17 cellular contexts compared by ENCODE assay signal in genomic region chr6:43971776-43972126, GRCh38.
DNase-seq lines count a peak whose midpoint lies in the region; ATAC-seq and TF ChIP-seq lines count a peak whose summit lies in the region.
"Had no signal": no experiment of that assay in that cellular context is flagged by ENCODE, and none has a peak within 500 bp of the region (broad histone marks: within the 10 kb centered on the region; RNA-seq: fewer than 3 reads in every experiment).

No MANE protein-coding gene starts in this region.

- no peak overlapping the region for H3K9ac ChIP-seq in neural progenitor cell

- peaks cover 2% of the 10 kb centered on the region for H3K27me3 Mint-ChIP-seq in chondrocyte (ENCODE audit: low read depth)
- peaks cover 15% of the 10 kb centered on the region for H3K27me3 Mint-ChIP-seq in neural progenitor cell (ENCODE audit: insufficient read depth, low read depth)
- H3K27me3 Mint-ChIP-seq in activated T-cell treated with anti-CD3 and anti-CD28 coated beads, Interleukin-2, amount 50 U/mL, for 4 hours (ENCODE audit: low read depth): peaks cover 5% of the 10 kb centered on the region

- H3K9me3 ChIP-seq in left ventricle myocardium inferior (replicated peaks) (peaks cover 10% of the 10 kb centered on the region), neural progenitor cell (ENCODE audit: low read depth) (no peaks in the 10 kb centered on the region), vagina (no peaks in the 10 kb centered on the region)
- H3K9me3 ChIP-seq: Peyer's patch, testis had no signal

- H3K4me1 ChIP-seq in left ventricle myocardium inferior (peaks cover 36% of the 10 kb centered on the region), neural progenitor cell (peaks cover 8% of the 10 kb centered on the region), vagina (peaks cover 28% of the 10 kb centered on the region)

- no peak for TF ChIP-seq POLR2A in vagina (IDR thresholded peaks at IDR 0.05)

- H4K20me1 ChIP-seq in neural progenitor cell (ENCODE audit: low read depth): no peaks in the 10 kb centered on the region

- intact Hi-C loops in left ventricle myocardium inferior (cut with micrococcal nuclease): no loop called here
- intact Hi-C loops in Right ventricle myocardium superior (cut with DNase I): no loop called here
- intact Hi-C loops in vagina (cut with DNase I): no loop called here

- H3K4me1 Mint-ChIP-seq in chondrocyte (ENCODE audit: low read depth) (peaks cover 43% of the 10 kb centered on the region), neural progenitor cell (peaks cover 49% of the 10 kb centered on the region)
- H3K4me1 Mint-ChIP-seq in activated T-cell treated with anti-CD3 and anti-CD28 coated beads, Interleukin-2, amount 50 U/mL, for 4 hours (ENCODE audit: low read depth): no peaks in the 10 kb centered on the region
- H3K4me1 Mint-ChIP-seq: activated B cell treated with CpG ODN at 0.5 μM for 24 hours had no signal

- no peak overlapping the region for H2AFZ ChIP-seq in neural progenitor cell (replicated peaks)

- no peaks in the 10 kb centered on the region for H3K79me2 ChIP-seq in neural progenitor cell (ENCODE audit: low read depth)

- H3F3A ChIP-seq in neural progenitor cell (ENCODE audit: low read depth): no peaks in the 10 kb centered on the region

- H3K36me3 ChIP-seq in left ventricle myocardium inferior: no peaks in the 10 kb centered on the region
- no peaks in the 10 kb centered on the region for H3K36me3 ChIP-seq in neural progenitor cell
- H3K36me3 ChIP-seq in vagina: no peaks in the 10 kb centered on the region
- H3K36me3 ChIP-seq: cardiac muscle cell, Peyer's patch had no signal

- no peak for TF ChIP-seq CTCF in left ventricle myocardium inferior (IDR thresholded peaks at IDR 0.05; ENCODE audit: borderline replicate concordance)
- no peak for TF ChIP-seq CTCF in chondrocyte (IDR thresholded peaks at IDR 0.05)
- TF ChIP-seq CTCF in neural progenitor cell (IDR thresholded peaks at IDR 0.05): no peak
- no peak for TF ChIP-seq CTCF in vagina (IDR thresholded peaks at IDR 0.05)

- H3K4me3 Mint-ChIP-seq in chondrocyte (ENCODE audit: unreplicated experiment) (no peak overlapping the region), neural progenitor cell (no peak overlapping the region)
- H3K4me3 Mint-ChIP-seq in activated T-cell treated with anti-CD3 and anti-CD28 coated beads, Interleukin-2, amount 50 U/mL, for 4 hours: no peak overlapping the region
- H3K4me3 Mint-ChIP-seq: activated B cell treated with CpG ODN at 0.5 μM for 24 hours had no signal

- H3K27ac Mint-ChIP-seq in chondrocyte (ENCODE audit: unreplicated experiment) (peak overlapping the region; percentile 90), neural progenitor cell (peak overlapping the region; percentile 21)
- H3K27ac Mint-ChIP-seq: activated B cell treated with CpG ODN at 0.5 μM for 24 hours, progenitor cell of endocrine pancreas had no signal

- H3K4me3 ChIP-seq in left ventricle myocardium inferior (no peak overlapping the region), neural progenitor cell (no peak overlapping the region), vagina (no peak overlapping the region)
- H3K4me3 ChIP-seq: cardiac muscle cell, Peyer's patch, testis had no signal

- H3K27ac ChIP-seq in left ventricle myocardium inferior (replicated peaks) (peak overlapping the region; percentile 85), neural progenitor cell (no peak overlapping the region), vagina (peak overlapping the region; percentile 52)
- H3K27ac ChIP-seq: cardiac muscle cell, testis had no signal

- no peaks in the 10 kb centered on the region for H3K36me3 Mint-ChIP-seq in chondrocyte (ENCODE audit: low read depth)
- H3K36me3 Mint-ChIP-seq in neural progenitor cell: no peaks in the 10 kb centered on the region
- no peaks in the 10 kb centered on the region for H3K36me3 Mint-ChIP-seq in activated T-cell treated with anti-CD3 and anti-CD28 coated beads, Interleukin-2, amount 50 U/mL, for 4 hours (ENCODE audit: insufficient read depth)
- H3K36me3 Mint-ChIP-seq: activated naive CD4-positive, alpha-beta T cell treated with anti-CD3 and anti-CD28 coated beads, Interleukin-2, amount 50 U/mL, for 72 hours had no signal

- no peak for ATAC-seq in Right ventricle myocardium superior (ENCODE audit: poor library complexity)
- no peak for ATAC-seq in activated T-cell treated with anti-CD3 and anti-CD28 coated beads, Interleukin-2, amount 50 U/mL, for 4 hours
- ATAC-seq: activated naive CD4-positive, alpha-beta T cell treated with anti-CD3 and anti-CD28 coated beads, Interleukin-2, amount 50 U/mL, for 72 hours had no signal

- H3K9me3 Mint-ChIP-seq in chondrocyte (ENCODE audit: low read depth) (peaks cover 6% of the 10 kb centered on the region), neural progenitor cell (peaks cover 8% of the 10 kb centered on the region)
- H3K9me3 Mint-ChIP-seq in activated T-cell treated with anti-CD3 and anti-CD28 coated beads, Interleukin-2, amount 50 U/mL, for 4 hours: no peaks in the 10 kb centered on the region
- H3K9me3 Mint-ChIP-seq: activated naive CD4-positive, alpha-beta T cell treated with anti-CD3 and anti-CD28 coated beads, Interleukin-2, amount 50 U/mL, for 72 hours had no signal

- DNase-seq in left ventricle myocardium inferior (no peak), Right ventricle myocardium superior (no peak), chondrocyte (ENCODE audit: low spot score) (no peak), neural progenitor cell (ENCODE audit: low spot score) (no peak), vagina (ENCODE audit: extremely low spot score in 2 of 2) (no peak), GM19240 (ENCODE audit: insufficient read length, low spot score) (no peak)
- no peak for DNase-seq in effector CD4-positive, alpha-beta T cell
- no peak for DNase-seq in activated T-cell treated with anti-CD3 and anti-CD28 coated beads, Interleukin-2, amount 50 U/mL, for 4 hours
- DNase-seq: activated B cell treated with CpG ODN at 0.5 μM for 24 hours, glutamatergic neuron, NCI-H748 treated with DMSO at 0.1 percent for 48 hours, T-helper 1 cell, testis had no signal

- no peak overlapping the region for H3K4me2 ChIP-seq in neural progenitor cell

- H3K27me3 ChIP-seq in left ventricle myocardium inferior (ENCODE audit: low read depth) (no peaks in the 10 kb centered on the region), neural progenitor cell (no peaks in the 10 kb centered on the region), vagina (no peaks in the 10 kb centered on the region)
- H3K27me3 ChIP-seq: cardiac muscle cell, Peyer's patch, testis had no signal
